8 cellular contexts compared by ENCODE assay signal in genomic region chr9:33289501-33289900, GRCh38. TPM values are rescaled to one million over a fixed set of nuclear protein-coding genes. Genes with fewer than 3 reads are reported as not detected.
DNase-seq lines count a peak whose midpoint lies in the region; ATAC-seq, FAIRE-seq and TF ChIP-seq lines count a peak whose summit lies in the region.

No MANE protein-coding gene starts in this region.

- H3K27me3 ChIP-seq in esophagus squamous epithelium: no peaks in the 10 kb centered on the region
- H3K27me3 ChIP-seq in pancreas: no peaks in the 10 kb centered on the region

- H3K4me1 ChIP-seq in esophagus squamous epithelium (peaks cover 8 to 58% (median 32%) of the 10 kb centered on the region in 3 donors), pancreas (peaks cover 7 to 27% (median 20%) of the 10 kb centered on the region in 3 donors)

- TF ChIP-seq POLR2A in esophagus squamous epithelium (IDR thresholded peaks at IDR 0.05): no peak

- no peak for TF ChIP-seq CTCF in esophagus squamous epithelium (IDR thresholded peaks at IDR 0.05)
- no peak for TF ChIP-seq CTCF in pancreas (IDR thresholded peaks at IDR 0.05)

- H3K36me3 ChIP-seq in esophagus squamous epithelium (peaks cover 0 to 44% (median 0%) of the 10 kb centered on the region in 3 donors), pancreas (peaks cover 0 to 2% (median 0%) of the 10 kb centered on the region in 3 donors)

- H3K9me3 ChIP-seq in esophagus squamous epithelium (no peaks in the 10 kb centered on the region), pancreas (no peaks in the 10 kb centered on the region)

- H3K4me3 ChIP-seq in esophagus squamous epithelium: peak overlapping the region; percentile 59 to 96 (median 66)
- peak overlapping the region in 3 of 4 donors; percentile 79 to 84 (median 81) for H3K4me3 ChIP-seq in pancreas

- WGBS in esophagus squamous epithelium, 2 donors: 0 to 10% methylated on average over 4 to 7 of the region's 12 CpGs
- WGBS in pancreas, 2 donors: 13 to 24% methylated on average over 11 to 12 of the region's 12 CpGs

- DNase-seq in DMS53 (lab: John Stamatoyannopoulos, UW) (peak; percentile 27), DMS53 treated with DMSO at 0.1 percent for 48 hours (lab: John Stamatoyannopoulos, UW; ENCODE audit: unreplicated experiment) (no peak), esophagus squamous epithelium (lab: John Stamatoyannopoulos, UW) (no peak), pancreas (peak in 5 of 6 donors; percentile 9 to 59 (median 28)), SIG-M5 treated with dmso at 0.1 percent for 504 hours (lab: John Stamatoyannopoulos, UW; ENCODE audit: unreplicated experiment) (no peak), NCI-H446 treated with DMSO at 0.1 percent for 48 hours (lab: John Stamatoyannopoulos, UW) (no peak)
- DNase-seq in activated CD4-positive, alpha-beta T cell treated with anti-CD3 and anti-CD28 coated beads, Interleukin-2, amount 50 U/mL, for 48 hours: peak; percentile 43 to 51

- ATAC-seq in pancreas (peak in 3 of 4 donors; percentile 2 to 6 (median 3)), HG02763 (IDR thresholded peaks at IDR 0.05; ENCODE audit: unreplicated experiment) (no peak)

- peak overlapping the region; percentile 94 to 100 (median 96) for H3K27ac ChIP-seq in esophagus squamous epithelium
- peak overlapping the region; percentile 96 to 97 (median 97) for H3K27ac ChIP-seq in pancreas

- no peak for FAIRE-seq in pancreas (lab: Jason Lieb, UNC)

- intact Hi-C loops in esophagus squamous epithelium (cut with DNase I): no loop called here
- intact Hi-C loops in pancreas (cut with DNase I): no loop called here

RNA-seq across cellular contexts. Expression of gene NFX1, which starts 0.8 kb away (rescaled TPM):
- 10 to 100 TPM; 19.7 to 47.7 (median 27.2) TPM for total RNA-seq in esophagus squamous epithelium
- total RNA-seq in pancreas: 10 to 100 TPM; 15.8 to 19.2 (median 17.3) TPM
- polyA plus RNA-seq in pancreas: 10 to 100 TPM in 1 of 2 donors, 1 to 10 TPM in 1; 8.2 to 14.5 TPM

RNA-seq across cellular contexts. Expression of gene CHMP5, which starts 24.7 kb away (rescaled TPM):
- total RNA-seq in esophagus squamous epithelium (10 to 100 TPM; 37.7 to 62.5 (median 54.2) TPM), pancreas (10 to 100 TPM; 14.1 to 29.3 (median 16.8) TPM)
- 10 to 100 TPM; 19.0 to 39.2 TPM for polyA plus RNA-seq in pancreas

RNA-seq across cellular contexts. Expression of gene BAG1, which starts 25.0 kb away (rescaled TPM):
- total RNA-seq in esophagus squamous epithelium (100 to 1,000 TPM in 1 of 4 donors, 10 to 100 TPM in 3; 73.2 to 101 (median 91.0) TPM), pancreas (10 to 100 TPM; 48.5 to 99.6 (median 53.3) TPM)
- polyA plus RNA-seq in pancreas: 10 to 100 TPM; 38.2 to 67.7 TPM

RNA-seq across cellular contexts. Expression of gene SPINK4, which starts 49.5 kb away (rescaled TPM):
- total RNA-seq in esophagus squamous epithelium (not detected), pancreas (1 to 10 TPM in 1 of 6 donors, not detected in 5; 1.4 TPM)
- polyA plus RNA-seq in pancreas: 1 to 10 TPM; 1.5 to 9.2 TPM

Comparison
In these comparisons a context has a peak if more than half of its experiments do, and no peak if none do; other contexts are left out.
1. DNase-seq: peak in DMS53 (single experiment), activated CD4-positive, alpha-beta T cell treated with anti-CD3 and anti-CD28 coated beads, Interleukin-2, amount 50 U/mL, for 48 hours (2 of 2) and pancreas (5 of 6); none in DMS53 treated with DMSO at 0.1 percent for 48 hours (single experiment), esophagus squamous epithelium (single experiment), SIG-M5 treated with dmso at 0.1 percent for 504 hours (single experiment) and NCI-H446 treated with DMSO at 0.1 percent for 48 hours (single experiment).